Comparison of ENCODE assay signal across 8 cellular contexts in the genomic region with DNA sequence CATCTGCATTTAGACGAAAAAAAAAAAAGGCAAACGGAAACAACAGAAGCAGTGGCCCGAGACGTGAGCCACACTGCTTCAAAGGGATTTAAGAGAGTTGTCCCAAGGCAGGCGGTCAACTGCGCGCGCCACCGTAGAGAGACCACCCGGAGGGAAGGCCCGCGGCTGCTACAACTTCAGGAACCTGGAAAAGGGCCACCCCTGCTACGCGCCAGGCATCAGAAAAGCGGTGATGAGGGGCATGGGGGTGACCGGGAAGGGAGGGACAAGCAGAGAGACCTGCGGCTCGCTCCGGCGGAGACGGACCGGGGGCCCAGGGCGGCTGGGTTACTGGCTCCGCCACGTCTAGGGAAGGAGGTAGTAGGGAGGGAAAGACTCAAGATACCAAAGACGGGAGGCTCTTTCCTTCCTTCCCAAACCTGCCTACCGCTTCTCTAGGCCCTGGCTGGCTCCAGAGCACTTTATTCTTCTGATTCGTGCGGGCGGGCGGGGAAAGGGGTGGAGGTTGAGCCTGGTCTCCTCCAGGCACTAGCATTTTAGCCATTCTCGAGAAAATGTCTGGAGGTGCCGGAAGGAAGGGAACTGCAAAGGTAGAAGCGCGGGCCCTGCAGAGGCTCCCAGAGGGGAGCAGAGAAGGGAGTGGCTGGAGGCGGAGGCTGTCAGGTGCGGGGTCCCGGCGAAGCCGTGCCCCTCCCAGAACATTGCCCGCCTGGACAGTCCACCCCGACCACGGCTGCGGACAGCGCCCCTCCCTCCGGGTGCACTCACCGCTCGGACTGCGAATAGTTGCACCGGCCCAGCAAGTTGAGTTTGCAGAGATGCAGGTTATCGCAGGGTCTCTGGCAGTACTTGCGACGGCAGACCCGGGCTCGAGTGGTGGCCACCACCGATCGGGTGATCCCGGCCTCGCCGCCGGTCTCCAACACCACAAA. TPM values are rescaled to one million over a fixed set of nuclear protein-coding genes. Genes with fewer than 3 reads are reported as not detected.
DNase-seq lines count a peak whose midpoint lies in the region; ATAC-seq and TF ChIP-seq lines count a peak whose summit lies in the region.

No MANE protein-coding gene starts in this region.

- H3K9me3 ChIP-seq in BE2C (no peaks in the 10 kb centered on the region), RWPE2 (ENCODE audit: severe bottlenecking) (no peaks in the 10 kb centered on the region), mesodermal cell (ENCODE audit: control insufficient read depth, low read length) (no peaks in the 10 kb centered on the region), uterus (no peaks in the 10 kb centered on the region)
- H3K9me3 ChIP-seq in effector memory CD4-positive, alpha-beta T cell (ENCODE audit: control insufficient read depth, low read length): no peaks in the 10 kb centered on the region

- intact Hi-C loops in uterus (cut with DNase I; ENCODE audit: low total_unique reads): no loop called here

- peak overlapping the region; percentile 78 for H3K27ac ChIP-seq in RWPE2 (ENCODE audit: poor library complexity, severe bottlenecking)
- H3K27ac ChIP-seq in effector memory CD4-positive, alpha-beta T cell (ENCODE audit: insufficient read depth, low read length, poor library complexity, severe bottlenecking): peak overlapping the region; percentile 88
- no peak overlapping the region for H3K27ac ChIP-seq in mesodermal cell (ENCODE audit: low read depth, low read length, severe bottlenecking)
- peak overlapping the region; percentile 96 to 97 for H3K27ac ChIP-seq in uterus

- H3K36me3 ChIP-seq in BE2C (peaks cover 3% of the 10 kb centered on the region; the same call in 1 of the 2 replicates), RWPE2 (ENCODE audit: low read depth) (peaks cover 22% of the 10 kb centered on the region), mesodermal cell (ENCODE audit: control insufficient read depth, insufficient read depth, low read length) (no peaks in the 10 kb centered on the region), uterus (no peaks in the 10 kb centered on the region)
- H3K36me3 ChIP-seq in effector memory CD4-positive, alpha-beta T cell (ENCODE audit: control insufficient read depth, insufficient read depth, low read length): peaks cover 12% of the 10 kb centered on the region

- no peaks in the 10 kb centered on the region for H3K4me1 ChIP-seq in BE2C
- H3K4me1 ChIP-seq in RWPE2 (ENCODE audit: insufficient read depth, poor library complexity, severe bottlenecking): peaks cover 22% of the 10 kb centered on the region
- H3K4me1 ChIP-seq in effector memory CD4-positive, alpha-beta T cell (ENCODE audit: control insufficient read depth, insufficient read depth, low read length, poor library complexity, severe bottlenecking): peaks cover 14% of the 10 kb centered on the region
- H3K4me1 ChIP-seq in mesodermal cell (ENCODE audit: control insufficient read depth, insufficient read depth, low read length, poor library complexity, severe bottlenecking): no peaks in the 10 kb centered on the region
- peaks cover 0 to 8% of the 10 kb centered on the region in 2 donors for H3K4me1 ChIP-seq in uterus

- ATAC-seq in GM18873 (IDR thresholded peaks at IDR 0.05; ENCODE audit: low FRiP score, unreplicated experiment): peak; percentile 14
- peak; percentile 2 for ATAC-seq in HG03378 (IDR thresholded peaks at IDR 0.05; ENCODE audit: unreplicated experiment)
- ATAC-seq in RWPE2 (ENCODE audit: low read depth): peak; percentile 40

- WGBS in mesodermal cell (ENCODE audit: insufficient coverage in 2 of 2), 2 experiments: 1 to 2% methylated on average over 48 to 53 of the region's 61 CpGs

- TF ChIP-seq CTCF in BE2C (IDR thresholded peaks at IDR 0.05; ENCODE audit: low read depth, low read length) (no peak; the same call in 1 of the 2 replicates), RWPE2 (IDR thresholded peaks at IDR 0.05; ENCODE audit: poor library complexity, severe bottlenecking) (no peak), uterus (IDR thresholded peaks at IDR 0.05) (no peak)

- H3K27me3 ChIP-seq in BE2C (no peaks in the 10 kb centered on the region), RWPE2 (ENCODE audit: insufficient read depth, poor library complexity, severe bottlenecking) (no peaks in the 10 kb centered on the region), uterus (no peaks in the 10 kb centered on the region)
- no peaks in the 10 kb centered on the region for H3K27me3 ChIP-seq in effector memory CD4-positive, alpha-beta T cell (replicated peaks; ENCODE audit: control insufficient read depth, insufficient read depth, low read length, poor library complexity, severe bottlenecking)

- peak; percentile 40 for DNase-seq in BE2C
- DNase-seq in RWPE2 (ENCODE audit: low spot score): peak; percentile 65
- no peak for DNase-seq in effector memory CD4-positive, alpha-beta T cell
- DNase-seq in uterus: peak in 1 of 2 donors; percentile 22
- DNase-seq in SKM-1 (lab: John Stamatoyannopoulos, UW; ENCODE audit: unreplicated experiment): no peak

- no peak for TF ChIP-seq POLR2A in uterus (IDR thresholded peaks at IDR 0.05)

- H3K4me3 ChIP-seq in BE2C (ENCODE audit: low read depth, low read length): peak overlapping the region; percentile 95
- H3K4me3 ChIP-seq in RWPE2 (ENCODE audit: severe bottlenecking): peak overlapping the region; percentile 77
- peak overlapping the region; percentile 86 for H3K4me3 ChIP-seq in effector memory CD4-positive, alpha-beta T cell (ENCODE audit: insufficient read depth, low read depth, low read length, poor library complexity, severe bottlenecking)
- H3K4me3 ChIP-seq in mesodermal cell (ENCODE audit: extremely low read depth, insufficient read depth, low read length, poor library complexity, severe bottlenecking): peak overlapping the region; percentile 84
- H3K4me3 ChIP-seq in uterus: peak overlapping the region; percentile 78 to 89

RNA-seq across cellular contexts. Expression of a gene that starts 1.0 kb away (rescaled TPM):
- 7.0 TPM for polyA plus RNA-seq in BE2C (2012; ENCODE audit: insufficient read depth, insufficient read length, low read depth)
- 14.0 TPM for polyA plus RNA-seq in mesodermal cell (2013, experiment 1 of 2)
- 12.4 TPM for polyA plus RNA-seq in mesodermal cell (2013, experiment 2 of 2)
- 10 to 100 TPM; 14.1 to 39.7 (median 29.2) TPM for total RNA-seq in uterus

Comparison
In these comparisons a context has a peak if more than half of its experiments do, and no peak if none do; other contexts are left out.
1. DNase-seq: peak in BE2C (single experiment) and RWPE2 (single experiment); none in effector memory CD4-positive, alpha-beta T cell (0 of 3) and SKM-1 (single experiment).
2. Peak in every context shown above with its lines, with median percentiles within 50 percentile points of each other: H3K4me3 ChIP-seq and ATAC-seq.